11 cellular contexts compared by ENCODE assay signal in genomic region chr10:73867871-73868631, GRCh38. TPM values are rescaled to one million over a fixed set of nuclear protein-coding genes. Genes with fewer than 3 reads are reported as not detected.
DNase-seq lines count a peak whose midpoint lies in the region; ATAC-seq and TF ChIP-seq lines count a peak whose summit lies in the region.
"Had no signal": no experiment of that assay in that cellular context is flagged by ENCODE, and none has a peak within 500 bp of the region (broad histone marks: within the 10 kb centered on the region; RNA-seq: fewer than 3 reads in every experiment).

No MANE protein-coding gene starts in this region.

- no peaks in the 10 kb centered on the region for H3K9me3 ChIP-seq in transverse colon

- no peak overlapping the region for H3K4me3 ChIP-seq in transverse colon

- no peak for ATAC-seq in activated T-cell treated with anti-CD3 and anti-CD28 coated beads, Interleukin-2, amount 50 U/mL, for 72 hours (replicated peaks in 1 of 2)
- ATAC-seq in activated T-cell treated with anti-CD3 and anti-CD28 coated beads, Interleukin-2, amount 50 U/mL, for 4 hours: no peak
- ATAC-seq: left colon had no signal

- no peak for DNase-seq in activated T-cell treated with anti-CD3 and anti-CD28 coated beads, Interleukin-2, amount 50 U/mL, for 72 hours
- no peak for DNase-seq in activated T-cell treated with anti-CD3 and anti-CD28 coated beads, Interleukin-2, amount 50 U/mL, for 4 hours
- DNase-seq in mesothelial cell of epicardium (ENCODE audit: low spot score in 2 of 2, unreplicated experiment in 2 of 2) (no peak), transverse colon (no peak), erythroblast (lab: John Stamatoyannopoulos, UW) (no peak), NCI-H146 treated with DMSO at 0.1 percent for 48 hours (lab: John Stamatoyannopoulos, UW; ENCODE audit: unreplicated experiment) (no peak)
- no peak for DNase-seq in activated effector memory CD4-positive, alpha-beta T cell treated with Interleukin-2 at 50 U/mL for 16 hours
- DNase-seq: cortex of kidney, left colon, NCI-H510A treated with DMSO at 0.1 percent for 48 hours had no signal

- TF ChIP-seq CTCF in brain (conservative IDR thresholded peaks at IDR 0.05) (no peak), mesothelial cell of epicardium (IDR thresholded peaks at IDR 0.05; ENCODE audit: unreplicated experiment) (no peak), transverse colon (IDR thresholded peaks at IDR 0.05) (no peak)

- H3K9me3 Mint-ChIP-seq in activated T-cell treated with anti-CD3 and anti-CD28 coated beads, Interleukin-2, amount 50 U/mL, for 72 hours: no peaks in the 10 kb centered on the region
- H3K9me3 Mint-ChIP-seq in activated T-cell treated with anti-CD3 and anti-CD28 coated beads, Interleukin-2, amount 50 U/mL, for 4 hours: no peaks in the 10 kb centered on the region
- H3K9me3 Mint-ChIP-seq in brain (no peaks in the 10 kb centered on the region), mesothelial cell of epicardium (no peaks in the 10 kb centered on the region)

- no peak overlapping the region for H3K4me3 Mint-ChIP-seq in activated T-cell treated with anti-CD3 and anti-CD28 coated beads, Interleukin-2, amount 50 U/mL, for 72 hours
- no peak overlapping the region for H3K4me3 Mint-ChIP-seq in activated T-cell treated with anti-CD3 and anti-CD28 coated beads, Interleukin-2, amount 50 U/mL, for 4 hours
- H3K4me3 Mint-ChIP-seq in brain (peak overlapping the region in 2 of 5 experiments; percentile 60 to 75), mesothelial cell of epicardium (no peak overlapping the region)

- H3K27me3 ChIP-seq in transverse colon: no peaks in the 10 kb centered on the region

- intact Hi-C loops in transverse colon (cut with DNase I; ENCODE audit: low total_unique reads): no loop called here

- no peaks in the 10 kb centered on the region for H3K36me3 ChIP-seq in transverse colon

- no peaks in the 10 kb centered on the region for H3K27me3 Mint-ChIP-seq in activated T-cell treated with anti-CD3 and anti-CD28 coated beads, Interleukin-2, amount 50 U/mL, for 72 hours (ENCODE audit: low read depth)
- no peaks in the 10 kb centered on the region for H3K27me3 Mint-ChIP-seq in activated T-cell treated with anti-CD3 and anti-CD28 coated beads, Interleukin-2, amount 50 U/mL, for 4 hours (ENCODE audit: low read depth)
- H3K27me3 Mint-ChIP-seq in brain: no peaks in the 10 kb centered on the region
- no peaks in the 10 kb centered on the region for H3K27me3 Mint-ChIP-seq in mesothelial cell of epicardium (ENCODE audit: low read depth)

- H3K27ac ChIP-seq in transverse colon: peak overlapping the region; percentile 58 to 89 (median 66)

- no peak for TF ChIP-seq EP300 in transverse colon (IDR thresholded peaks at IDR 0.05; ENCODE audit: low read depth)

- H3K36me3 Mint-ChIP-seq in activated T-cell treated with anti-CD3 and anti-CD28 coated beads, Interleukin-2, amount 50 U/mL, for 72 hours (ENCODE audit: insufficient read depth in 2 of 2): peaks cover 0 to 6% of the 10 kb centered on the region in 2 donors
- H3K36me3 Mint-ChIP-seq in activated T-cell treated with anti-CD3 and anti-CD28 coated beads, Interleukin-2, amount 50 U/mL, for 4 hours (ENCODE audit: insufficient read depth): peaks cover 8% of the 10 kb centered on the region
- H3K36me3 Mint-ChIP-seq in brain: peaks cover 13% of the 10 kb centered on the region
- peaks cover 5% of the 10 kb centered on the region for H3K36me3 Mint-ChIP-seq in mesothelial cell of epicardium

- H3K4me1 Mint-ChIP-seq in activated T-cell treated with anti-CD3 and anti-CD28 coated beads, Interleukin-2, amount 50 U/mL, for 72 hours (ENCODE audit: low read depth): peaks cover 73% of the 10 kb centered on the region
- peaks cover 83% of the 10 kb centered on the region for H3K4me1 Mint-ChIP-seq in activated T-cell treated with anti-CD3 and anti-CD28 coated beads, Interleukin-2, amount 50 U/mL, for 4 hours (ENCODE audit: low read depth)
- peaks cover 50% of the 10 kb centered on the region for H3K4me1 Mint-ChIP-seq in brain
- peaks cover 9% of the 10 kb centered on the region for H3K4me1 Mint-ChIP-seq in mesothelial cell of epicardium

- TF ChIP-seq POLR2A in transverse colon (IDR thresholded peaks at IDR 0.05) (no peak), erythroblast (IDR thresholded peaks at IDR 0.05; ENCODE audit: low read length) (no peak)

- H3K4me1 ChIP-seq in transverse colon: peaks cover 54 to 96% (median 66%) of the 10 kb centered on the region in 4 donors

- WGBS in transverse colon (ENCODE audit: low coverage in 1 of 2), 2 donors: 89 to 96% methylated on average over 5 to 11 of the region's 11 CpGs

- H3K27ac Mint-ChIP-seq in activated T-cell treated with anti-CD3 and anti-CD28 coated beads, Interleukin-2, amount 50 U/mL, for 72 hours: peak overlapping the region; percentile 32
- peak overlapping the region; percentile 29 to 100 (median 48) for H3K27ac Mint-ChIP-seq in brain
- H3K27ac Mint-ChIP-seq in mesothelial cell of epicardium: peak overlapping the region; percentile 6

- in situ Hi-C loops in transverse colon (cut with MboI; ENCODE audit: low pct_ligation_motif_present in 1 of 4, low pct_unique_long_range_greater_than_20kb in 1 of 4, low sequenced_read_pairs in 3 of 4): no loop called here

RNA-seq across cellular contexts. Expression of gene CAMK2G, which starts 6.3 kb away (rescaled TPM):
- total RNA-seq in activated T-cell treated with anti-CD3 and anti-CD28 coated beads, Interleukin-2, amount 50 U/mL, for 72 hours: 10 to 100 TPM; 25.0 to 30.3 TPM
- total RNA-seq in activated T-cell treated with anti-CD3 and anti-CD28 coated beads, Interleukin-2, amount 50 U/mL, for 4 hours: 10 to 100 TPM; 14.5 to 20.7 (median 16.6) TPM
- polyA plus RNA-seq in brain (ENCODE audit: insufficient read depth, low read depth, low replicate concordance): 49.5 TPM
- total RNA-seq in mesothelial cell of epicardium (27.3 to 28.3 TPM (median 27.8 TPM) in 3 replicates), transverse colon (100 to 1,000 TPM in 1 of 4 donors, 10 to 100 TPM in 3; 72.0 to 131 (median 83.0) TPM)

RNA-seq across cellular contexts. Expression of gene PLAU, which starts 42.9 kb away (rescaled TPM):
- total RNA-seq in activated T-cell treated with anti-CD3 and anti-CD28 coated beads, Interleukin-2, amount 50 U/mL, for 72 hours: under 1 TPM; 0.43 to 0.44 TPM
- 1 to 10 TPM in 1 of 3 donors, under 1 TPM in 2; 0.82 to 1.1 (median 0.84) TPM for total RNA-seq in activated T-cell treated with anti-CD3 and anti-CD28 coated beads, Interleukin-2, amount 50 U/mL, for 4 hours
- polyA plus RNA-seq in brain (ENCODE audit: insufficient read depth, low read depth, low replicate concordance): 1.8 TPM
- total RNA-seq in mesothelial cell of epicardium: 3.4 to 5.1 TPM (median 4.7 TPM) in 3 replicates
- 1 to 10 TPM in 3 of 4 donors, under 1 TPM in 1; 0.75 to 8.0 (median 2.3) TPM for total RNA-seq in transverse colon

RNA-seq across cellular contexts. Expression of gene NDST2, which starts 56.7 kb away (rescaled TPM):
- 100 to 1,000 TPM; 120 to 127 TPM for total RNA-seq in activated T-cell treated with anti-CD3 and anti-CD28 coated beads, Interleukin-2, amount 50 U/mL, for 72 hours
- 10 to 100 TPM; 51.1 to 67.1 (median 58.7) TPM for total RNA-seq in activated T-cell treated with anti-CD3 and anti-CD28 coated beads, Interleukin-2, amount 50 U/mL, for 4 hours
- polyA plus RNA-seq in brain (ENCODE audit: insufficient read depth, low read depth, low replicate concordance): 9.0 TPM
- total RNA-seq in mesothelial cell of epicardium: 37.2 to 40.8 TPM (median 38.7 TPM) in 3 replicates
- total RNA-seq in transverse colon: 10 to 100 TPM; 14.3 to 34.5 (median 22.1) TPM
